ENCODE assay signal across 8 cellular contexts in genomic region chr7:43341132-43341531, GRCh38.
"Had no signal": no experiment of that assay in that cellular context is flagged by ENCODE, and none has a peak within 500 bp of the region (broad histone marks: within the 10 kb centered on the region; RNA-seq: fewer than 3 reads in every experiment).

No MANE protein-coding gene starts in this region.

- H3K4me3 ChIP-seq: K562 had no signal

- H3K4me2 ChIP-seq: KMS-11 had no signal

- ATAC-seq: HepG2, K562 had no signal

- H3K27ac ChIP-seq: HL-60, KMS-11 had no signal

- FAIRE-seq: HepG2, HTR-8/SVneo, K562 had no signal

- DNase-seq: IMR-90, KBM-7, KG1 had no signal
